18 cellular contexts compared by ENCODE assay signal in the genomic region with DNA sequence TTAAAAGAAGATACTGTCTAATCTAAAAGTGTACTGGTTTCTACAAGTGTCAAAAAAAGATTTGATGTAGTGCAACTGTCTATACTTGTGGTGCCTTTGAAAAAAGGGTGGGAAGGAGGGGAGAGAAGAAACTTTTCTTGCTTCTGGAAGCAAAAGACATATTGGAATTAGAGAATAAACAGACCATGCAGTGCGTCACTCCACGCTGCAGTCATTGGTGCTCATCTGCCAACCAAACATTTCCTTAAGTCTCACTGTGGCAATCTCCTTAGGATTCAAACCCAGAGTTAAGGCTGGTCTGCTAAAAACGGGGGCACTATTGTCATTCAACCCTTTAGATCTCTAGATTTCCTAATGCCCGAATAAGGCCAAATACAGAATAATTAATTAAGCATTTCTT.
"Had no signal": no experiment of that assay in that cellular context is flagged by ENCODE, and none has a peak within 500 bp of the region (broad histone marks: within the 10 kb centered on the region; RNA-seq: fewer than 3 reads in every experiment).

No MANE protein-coding gene starts in this region.

- ATAC-seq: gastroesophageal sphincter, left lobe of liver, mucosa of descending colon, natural killer cell, pancreas, right cardiac atrium had no signal

- H3K9me3 ChIP-seq: esophagus squamous epithelium, mucosa of descending colon, pancreas, tibial artery, upper lobe of left lung, uterus had no signal

- H3K4me1 ChIP-seq: esophagus squamous epithelium, pancreas, uterus had no signal

- H3K4me3 ChIP-seq: esophagus squamous epithelium, gastroesophageal sphincter, mucosa of descending colon, pancreas, smooth muscle cell, tibial artery, upper lobe of left lung, uterus had no signal

- H3K36me3 ChIP-seq: uterus had no signal

- H3K27ac ChIP-seq: esophagus squamous epithelium, gastroesophageal sphincter, pancreas, tibial artery, upper lobe of left lung, uterus had no signal

- H3K4me2 ChIP-seq: smooth muscle cell had no signal

- H3K27me3 ChIP-seq: esophagus squamous epithelium, gastroesophageal sphincter, pancreas, tibial artery, upper lobe of left lung, uterus had no signal

- DNase-seq: dermis blood vessel endothelial cell; esophagus squamous epithelium; foreskin fibroblast; glutamatergic neuron; islet precursor cell; mammary epithelial cell; mucosa of descending colon; natural killer cell; occipital lobe; pancreas; right cardiac atrium; stimulated activated CD4-positive, alpha-beta T cell treated with anti-CD3 and anti-CD28 coated beads, Interleukin-4, amount 100 ng/mL, for 1 hour; tibial artery; upper lobe of left lung; uterus had no signal
